1 cellular context compared by ENCODE assay signal in genomic region chr15:49046113-49046883, GRCh38.
TF ChIP-seq lines count a peak whose summit lies in the region.

A gene with protein sequence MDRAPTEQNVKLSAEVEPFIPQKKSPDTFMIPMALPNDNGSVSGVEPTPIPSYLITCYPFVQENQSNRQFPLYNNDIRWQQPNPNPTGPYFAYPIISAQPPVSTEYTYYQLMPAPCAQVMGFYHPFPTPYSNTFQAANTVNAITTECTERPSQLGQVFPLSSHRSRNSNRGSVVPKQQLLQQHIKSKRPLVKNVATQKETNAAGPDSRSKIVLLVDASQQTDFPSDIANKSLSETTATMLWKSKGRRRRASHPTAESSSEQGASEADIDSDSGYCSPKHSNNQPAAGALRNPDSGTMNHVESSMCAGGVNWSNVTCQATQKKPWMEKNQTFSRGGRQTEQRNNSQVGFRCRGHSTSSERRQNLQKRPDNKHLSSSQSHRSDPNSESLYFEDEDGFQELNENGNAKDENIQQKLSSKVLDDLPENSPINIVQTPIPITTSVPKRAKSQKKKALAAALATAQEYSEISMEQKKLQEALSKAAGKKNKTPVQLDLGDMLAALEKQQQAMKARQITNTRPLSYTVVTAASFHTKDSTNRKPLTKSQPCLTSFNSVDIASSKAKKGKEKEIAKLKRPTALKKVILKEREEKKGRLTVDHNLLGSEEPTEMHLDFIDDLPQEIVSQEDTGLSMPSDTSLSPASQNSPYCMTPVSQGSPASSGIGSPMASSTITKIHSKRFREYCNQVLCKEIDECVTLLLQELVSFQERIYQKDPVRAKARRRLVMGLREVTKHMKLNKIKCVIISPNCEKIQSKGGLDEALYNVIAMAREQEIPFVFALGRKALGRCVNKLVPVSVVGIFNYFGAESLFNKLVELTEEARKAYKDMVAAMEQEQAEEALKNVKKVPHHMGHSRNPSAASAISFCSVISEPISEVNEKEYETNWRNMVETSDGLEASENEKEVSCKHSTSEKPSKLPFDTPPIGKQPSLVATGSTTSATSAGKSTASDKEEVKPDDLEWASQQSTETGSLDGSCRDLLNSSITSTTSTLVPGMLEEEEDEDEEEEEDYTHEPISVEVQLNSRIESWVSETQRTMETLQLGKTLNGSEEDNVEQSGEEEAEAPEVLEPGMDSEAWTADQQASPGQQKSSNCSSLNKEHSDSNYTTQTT (minus strand): TSS chr15:49046446. CDS start chr15:49046299, 147 bp downstream.

TF ChIP-seq in K562, 482 proteins besides CTCF, POLR2A, EP300 and RAD21 (continued from another document and continues in another):
- TF ChIP-seq, protein P1, sequence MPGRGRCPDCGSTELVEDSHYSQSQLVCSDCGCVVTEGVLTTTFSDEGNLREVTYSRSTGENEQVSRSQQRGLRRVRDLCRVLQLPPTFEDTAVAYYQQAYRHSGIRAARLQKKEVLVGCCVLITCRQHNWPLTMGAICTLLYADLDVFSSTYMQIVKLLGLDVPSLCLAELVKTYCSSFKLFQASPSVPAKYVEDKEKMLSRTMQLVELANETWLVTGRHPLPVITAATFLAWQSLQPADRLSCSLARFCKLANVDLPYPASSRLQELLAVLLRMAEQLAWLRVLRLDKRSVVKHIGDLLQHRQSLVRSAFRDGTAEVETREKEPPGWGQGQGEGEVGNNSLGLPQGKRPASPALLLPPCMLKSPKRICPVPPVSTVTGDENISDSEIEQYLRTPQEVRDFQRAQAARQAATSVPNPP (IDR thresholded peaks at IDR 0.05; ENCODE audit: borderline replicate concordance, insufficient read depth, insufficient read length): no peak
- TF ChIP-seq KAT2B (IDR thresholded peaks at IDR 0.05; ENCODE audit: low read depth, low read length) (no peak), CBX3 (IDR thresholded peaks at IDR 0.05; ENCODE audit: borderline replicate concordance in 1 of 2, low read length in 2 of 2) (peak in 1 of 2 experiments; percentile 81; a peak in 1 of 3 replicates), EGR1 (conservative IDR thresholded peaks at IDR 0.05) (peak; percentile 88), ZNF830 (CRISPR knock-in tag; IDR thresholded peaks at IDR 0.05) (no peak), POLR3G (IDR thresholded peaks at IDR 0.05; ENCODE audit: extremely low read depth, insufficient read length, insufficient replicate concordance) (no peak), CHD1 (IDR thresholded peaks at IDR 0.05; ENCODE audit: low read length) (no peak), GABPB1 (CRISPR knock-in tag; IDR thresholded peaks at IDR 0.05) (peak; percentile 70), XRCC4 (IDR thresholded peaks at IDR 0.05; ENCODE audit: extremely low read depth, insufficient read depth, insufficient read length) (no peak), MAFG (tag; conservative IDR thresholded peaks at IDR 0.05) (no peak), SNIP1 (IDR thresholded peaks at IDR 0.05; ENCODE audit: low read depth) (no peak), FIP1L1 (IDR thresholded peaks at IDR 0.05; ENCODE audit: low read depth, low read length, poor library complexity, severe bottlenecking) (peak; percentile 65), ZBTB49 (CRISPR knock-in tag; IDR thresholded peaks at IDR 0.05; ENCODE audit: borderline replicate concordance) (no peak), ID3 (CRISPR knock-in tag; IDR thresholded peaks at IDR 0.05) (no peak), ID3 (tag; IDR thresholded peaks at IDR 0.05) (0 out of 2 replicates have a peak, but pooled peaks have one; percentile 40), ZNF655 (CRISPR knock-in tag; IDR thresholded peaks at IDR 0.05) (no peak), ZNF431 (CRISPR knock-in tag; IDR thresholded peaks at IDR 0.05) (no peak), CCNT2 (IDR thresholded peaks at IDR 0.05; ENCODE audit: borderline replicate concordance, extremely low read depth, insufficient read length, low read depth, low read length) (peak; percentile 60), LARP7 (IDR thresholded peaks at IDR 0.05) (0 out of 2 replicates have a peak, but pooled peaks have one; percentile 50), ZNF668 (CRISPR knock-in tag; IDR thresholded peaks at IDR 0.05) (no peak), ATF4 (CRISPR knock-in tag; IDR thresholded peaks at IDR 0.05) (no peak), KLF6 (CRISPR knock-in tag; IDR thresholded peaks at IDR 0.05; ENCODE audit: borderline replicate concordance) (no peak), ZNF77 (CRISPR knock-in tag; IDR thresholded peaks at IDR 0.05) (no peak), EP400 (IDR thresholded peaks at IDR 0.05) (peak; percentile 76), ZNF75A (CRISPR knock-in tag; IDR thresholded peaks at IDR 0.05) (no peak), ATF1 (CRISPR knock-in tag; IDR thresholded peaks at IDR 0.05) (no peak), ATF1 (tag; IDR thresholded peaks at IDR 0.05) (peak; percentile 70), GABPB2 (CRISPR knock-in tag; conservative IDR thresholded peaks at IDR 0.05) (no peak), YY1 (IDR thresholded peaks at IDR 0.05; ENCODE audit: borderline replicate concordance in 1 of 3, control insufficient read depth in 1 of 3, extremely low read depth in 1 of 3, insufficient read depth in 3 of 3, insufficient read length in 1 of 3, insufficient replicate concordance in 2 of 3, low read depth in 1 of 3, low read length in 2 of 3) (peak; percentile 86 to 99 (median 99)), HEY1 (CRISPR knock-in tag; IDR thresholded peaks at IDR 0.05; ENCODE audit: borderline replicate concordance) (no peak), IRF2 (CRISPR knock-in tag; IDR thresholded peaks at IDR 0.05) (no peak), FOSL1 (tag; conservative IDR thresholded peaks at IDR 0.05) (no peak), SMARCE1 (IDR thresholded peaks at IDR 0.05) (peak; percentile 27; the same call in 1 of the 2 replicates), HNRNPUL1 (IDR thresholded peaks at IDR 0.05; ENCODE audit: low read length) (no peak), ZNF280B (CRISPR knock-in tag; IDR thresholded peaks at IDR 0.05) (no peak), TCF7L2 (IDR thresholded peaks at IDR 0.05; ENCODE audit: low read depth, low read length) (no peak), EWSR1 (IDR thresholded peaks at IDR 0.05; ENCODE audit: borderline replicate concordance, low read depth, partially characterized antibody) (no peak), HSF4 (CRISPR knock-in tag; IDR thresholded peaks at IDR 0.05; ENCODE audit: borderline replicate concordance) (no peak), ARNT (IDR thresholded peaks at IDR 0.05) (peak in 1 of 2 experiments; percentile 48; a peak in 2 of 4 replicates), BRD4 (IDR thresholded peaks at IDR 0.05) (no peak), ZNF274 (IDR thresholded peaks at IDR 0.05; ENCODE audit: borderline replicate concordance, low read depth, low read length) (no peak), NR2C1 (IDR thresholded peaks at IDR 0.05) (peak; percentile 65), NR2C1 (tag; IDR thresholded peaks at IDR 0.05) (0 out of 2 replicates have a peak, but pooled peaks have one; percentile 52), SRSF7 (optimal IDR thresholded peaks at IDR 0.05; ENCODE audit: low read depth, low read length) (no peak), DIDO1 (tag; IDR thresholded peaks at IDR 0.05; ENCODE audit: low read depth) (peak; percentile 82)
- TF ChIP-seq, protein P2, sequence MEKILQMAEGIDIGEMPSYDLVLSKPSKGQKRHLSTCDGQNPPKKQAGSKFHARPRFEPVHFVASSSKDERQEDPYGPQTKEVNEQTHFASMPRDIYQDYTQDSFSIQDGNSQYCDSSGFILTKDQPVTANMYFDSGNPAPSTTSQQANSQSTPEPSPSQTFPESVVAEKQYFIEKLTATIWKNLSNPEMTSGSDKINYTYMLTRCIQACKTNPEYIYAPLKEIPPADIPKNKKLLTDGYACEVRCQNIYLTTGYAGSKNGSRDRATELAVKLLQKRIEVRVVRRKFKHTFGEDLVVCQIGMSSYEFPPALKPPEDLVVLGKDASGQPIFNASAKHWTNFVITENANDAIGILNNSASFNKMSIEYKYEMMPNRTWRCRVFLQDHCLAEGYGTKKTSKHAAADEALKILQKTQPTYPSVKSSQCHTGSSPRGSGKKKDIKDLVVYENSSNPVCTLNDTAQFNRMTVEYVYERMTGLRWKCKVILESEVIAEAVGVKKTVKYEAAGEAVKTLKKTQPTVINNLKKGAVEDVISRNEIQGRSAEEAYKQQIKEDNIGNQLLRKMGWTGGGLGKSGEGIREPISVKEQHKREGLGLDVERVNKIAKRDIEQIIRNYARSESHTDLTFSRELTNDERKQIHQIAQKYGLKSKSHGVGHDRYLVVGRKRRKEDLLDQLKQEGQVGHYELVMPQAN (IDR thresholded peaks at IDR 0.05; ENCODE audit: borderline replicate concordance): peak; percentile 91
- TF ChIP-seq, protein P3, sequence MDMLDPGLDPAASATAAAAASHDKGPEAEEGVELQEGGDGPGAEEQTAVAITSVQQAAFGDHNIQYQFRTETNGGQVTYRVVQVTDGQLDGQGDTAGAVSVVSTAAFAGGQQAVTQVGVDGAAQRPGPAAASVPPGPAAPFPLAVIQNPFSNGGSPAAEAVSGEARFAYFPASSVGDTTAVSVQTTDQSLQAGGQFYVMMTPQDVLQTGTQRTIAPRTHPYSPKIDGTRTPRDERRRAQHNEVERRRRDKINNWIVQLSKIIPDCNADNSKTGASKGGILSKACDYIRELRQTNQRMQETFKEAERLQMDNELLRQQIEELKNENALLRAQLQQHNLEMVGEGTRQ (CRISPR knock-in tag; IDR thresholded peaks at IDR 0.05): no peak
- TF ChIP-seq, protein P4, sequence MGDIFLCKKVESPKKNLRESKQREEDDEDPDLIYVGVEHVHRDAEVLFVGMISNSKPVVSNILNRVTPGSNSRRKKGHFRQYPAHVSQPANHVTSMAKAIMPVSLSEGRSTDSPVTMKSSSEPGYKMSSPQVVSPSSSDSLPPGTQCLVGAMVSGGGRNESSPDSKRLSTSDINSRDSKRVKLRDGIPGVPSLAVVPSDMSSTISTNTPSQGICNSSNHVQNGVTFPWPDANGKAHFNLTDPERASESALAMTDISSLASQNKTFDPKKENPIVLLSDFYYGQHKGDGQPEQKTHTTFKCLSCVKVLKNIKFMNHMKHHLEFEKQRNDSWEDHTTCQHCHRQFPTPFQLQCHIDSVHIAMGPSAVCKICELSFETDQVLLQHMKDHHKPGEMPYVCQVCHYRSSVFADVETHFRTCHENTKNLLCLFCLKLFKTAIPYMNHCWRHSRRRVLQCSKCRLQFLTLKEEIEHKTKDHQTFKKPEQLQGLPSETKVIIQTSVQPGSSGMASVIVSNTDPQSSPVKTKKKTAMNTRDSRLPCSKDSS (IDR thresholded peaks at IDR 0.05; ENCODE audit: low read depth, partially characterized antibody): no peak
